37 cellular contexts compared by ENCODE assay signal in genomic region chr6:105775095-105775494, GRCh38.
"Had no signal": no experiment of that assay in that cellular context is flagged by ENCODE, and none has a peak within 500 bp of the region (broad histone marks: within the 10 kb centered on the region; RNA-seq: fewer than 3 reads in every experiment).

No MANE protein-coding gene starts in this region.

- H3K27me3 ChIP-seq: adrenal gland, body of pancreas, brain microvascular endothelial cell, breast epithelium, colonic mucosa had no signal

- FAIRE-seq: astrocyte, TTC549 had no signal

- H3K27ac ChIP-seq: adrenal gland, body of pancreas, brain microvascular endothelial cell, breast epithelium, colonic mucosa, WERI-Rb-1 had no signal

- ATAC-seq: activated CD4-positive, alpha-beta T cell treated with anti-CD3 and anti-CD28 coated beads for 36 hours; activated CD4-positive, CD25-positive, alpha-beta regulatory T cell treated with anti-CD3 and anti-CD28 coated beads, Interleukin-2, amount 50 U/mL, for 24 hours; activated CD8-positive, alpha-beta memory T cell treated with anti-CD3 and anti-CD28 coated beads, Interleukin-2, amount 10 ng/mL, durations not matched to agents 7 days and 5 days; activated CD8-positive, alpha-beta T cell treated with anti-CD3 and anti-CD28 coated beads, Interleukin-2, amount 10 ng/mL, durations not matched to agents 7 days and 5 days; activated naive CD4-positive, alpha-beta T cell treated with anti-CD3 and anti-CD28 coated beads, Interleukin-2, amount 50 U/mL, for 72 hours; body of pancreas; WTC11 had no signal

- H3K9me3 ChIP-seq: colonic mucosa had no signal

- H3K4me3 Mint-ChIP-seq: activated CD4-positive, alpha-beta memory T cell treated with anti-CD3 and anti-CD28 coated beads, Interleukin-2, amount 10 ng/mL, durations not matched to agents 7 days and 5 days; activated CD4-positive, alpha-beta T cell treated with anti-CD3 and anti-CD28 coated beads for 36 hours; activated CD4-positive, alpha-beta T cell treated with anti-CD3 and anti-CD28 coated beads, Interleukin-2, amount 10 ng/mL, durations not matched to agents 7 days and 5 days; activated CD8-positive, alpha-beta memory T cell treated with anti-CD3 and anti-CD28 coated beads, Interleukin-2, amount 10 ng/mL, durations not matched to agents 7 days and 5 days; activated CD8-positive, alpha-beta T cell treated with anti-CD3 and anti-CD28 coated beads, Interleukin-2, amount 10 ng/mL, durations not matched to agents 7 days and 5 days; activated naive CD8-positive, alpha-beta T cell treated with anti-CD3 and anti-CD28 coated beads for 36 hours; activated T-cell treated with anti-CD3 and anti-CD28 coated beads, Interleukin-2, amount 50 U/mL, for 24 hours; T-helper 1 cell treated with Interleukin-12 subunit alpha and Interleukin-12 subunit beta and Interleukin-4 antibody, amounts not matched to agents 30 μg/mL and 1 μg/mL, for 36 hours; T-helper 2 cell treated with Interferon-gamma antibody and Interleukin-4, amounts not matched to agents 5 μg/mL and 100 μg/mL, for 36 hours; WTC11 had no signal

- H3K27ac Mint-ChIP-seq: activated CD4-positive, alpha-beta memory T cell treated with anti-CD3 and anti-CD28 coated beads, Interleukin-2, amount 10 ng/mL, durations not matched to agents 7 days and 5 days; activated CD4-positive, alpha-beta T cell treated with anti-CD3 and anti-CD28 coated beads for 36 hours; activated CD4-positive, alpha-beta T cell treated with anti-CD3 and anti-CD28 coated beads, Interleukin-2, amount 10 ng/mL, durations not matched to agents 7 days and 5 days; activated CD8-positive, alpha-beta memory T cell treated with anti-CD3 and anti-CD28 coated beads, Interleukin-2, amount 10 ng/mL, durations not matched to agents 7 days and 5 days; activated CD8-positive, alpha-beta T cell treated with anti-CD3 and anti-CD28 coated beads, Interleukin-2, amount 10 ng/mL, durations not matched to agents 7 days and 5 days; activated naive CD4-positive, alpha-beta T cell treated with anti-CD3 and anti-CD28 coated beads, Interleukin-2, amount 50 U/mL, for 72 hours; activated naive CD8-positive, alpha-beta T cell treated with anti-CD3 and anti-CD28 coated beads for 36 hours; activated T-cell treated with anti-CD3 and anti-CD28 coated beads, Interleukin-2, amount 50 U/mL, for 24 hours; activated T-helper 2 cell treated with anti-CD3 and anti-CD28 coated beads, Interferon-gamma antibody, Interleukin-2, Interleukin-4, amounts not matched to agents 10 μg/mL and 5 μg/mL and 100 μg/mL, durations not matched to agents 14 hours and 24 hours and 36 hours; T-helper 1 cell treated with Interleukin-12 subunit alpha and Interleukin-12 subunit beta and Interleukin-4 antibody, amounts not matched to agents 30 μg/mL and 1 μg/mL, for 36 hours; T-helper 2 cell treated with Interferon-gamma antibody and Interleukin-4, amounts not matched to agents 5 μg/mL and 100 μg/mL, for 36 hours; WTC11 had no signal

- H3K4me3 ChIP-seq: adrenal gland, body of pancreas, breast epithelium, colonic mucosa had no signal

- H3K36me3 ChIP-seq: adrenal gland, brain microvascular endothelial cell, breast epithelium, colonic mucosa, WERI-Rb-1 had no signal

- DNase-seq: activated CD4-positive, alpha-beta memory T cell treated with anti-CD3 and anti-CD28 coated beads, Interleukin-2, amount 10 ng/mL, durations not matched to agents 7 days and 5 days; activated CD4-positive, alpha-beta T cell treated with anti-CD3 and anti-CD28 coated beads for 1 hour; activated CD4-positive, alpha-beta T cell treated with anti-CD3 and anti-CD28 coated beads for 36 hours; activated CD4-positive, alpha-beta T cell treated with anti-CD3 and anti-CD28 coated beads for 48 hours; activated CD4-positive, alpha-beta T cell treated with anti-CD3 and anti-CD28 coated beads, Interleukin-2, amount 10 ng/mL, durations not matched to agents 7 days and 5 days; activated CD4-positive, alpha-beta T cell treated with anti-CD3 and anti-CD28 coated beads, Interleukin-2, amount 50 U/mL, for 48 hours; activated CD4-positive, CD25-positive, alpha-beta regulatory T cell; activated CD8-positive, alpha-beta memory T cell treated with anti-CD3 and anti-CD28 coated beads for 24 hours; activated CD8-positive, alpha-beta memory T cell treated with anti-CD3 and anti-CD28 coated beads, Interleukin-2, amount 10 ng/mL, durations not matched to agents 7 days and 5 days; activated CD8-positive, alpha-beta memory T cell treated with anti-CD3 and anti-CD28 coated beads, Interleukin-2, amount 50 U/mL, for 48 hours; activated CD8-positive, alpha-beta T cell treated with anti-CD3 and anti-CD28 coated beads, Interleukin-2, amount 10 ng/mL, durations not matched to agents 7 days and 5 days; activated effector memory CD4-positive, alpha-beta T cell treated with Interleukin-2 at 50 U/mL for 16 hours; activated gamma-delta T cell; activated naive CD4-positive, alpha-beta T cell treated with anti-CD3 and anti-CD28 coated beads, Interleukin-2, amount 50 U/mL, for 16 hours; activated naive CD4-positive, alpha-beta T cell treated with Interleukin-2 at 50 U/mL for 16 hours; activated naive CD8-positive, alpha-beta T cell treated with anti-CD3 and anti-CD28 coated beads for 36 hours; activated T-cell treated with anti-CD3 and anti-CD28 coated beads, Interleukin-2, amount 50 U/mL, for 24 hours; activated T-cell treated with anti-CD3 and anti-CD28 coated beads, Interleukin-2, amount 50 U/mL, for 48 hours; adrenal gland; amniotic stem cell; aorta; body of pancreas; brain microvascular endothelial cell; central memory CD4-positive, alpha-beta T cell; colonic mucosa; T-helper 2 cell; T-helper 9 cell; WERI-Rb-1 had no signal

- H3K4me1 ChIP-seq: adrenal gland, body of pancreas, breast epithelium, colonic mucosa had no signal

- H3K36me3 Mint-ChIP-seq: activated naive CD8-positive, alpha-beta T cell treated with anti-CD3 and anti-CD28 coated beads for 36 hours had no signal

- H3K4me1 Mint-ChIP-seq: activated CD8-positive, alpha-beta memory T cell treated with anti-CD3 and anti-CD28 coated beads, Interleukin-2, amount 10 ng/mL, durations not matched to agents 7 days and 5 days; activated naive CD8-positive, alpha-beta T cell treated with anti-CD3 and anti-CD28 coated beads for 36 hours had no signal

- H3K27me3 Mint-ChIP-seq: activated CD4-positive, alpha-beta memory T cell treated with anti-CD3 and anti-CD28 coated beads, Interleukin-2, amount 10 ng/mL, durations not matched to agents 7 days and 5 days; activated CD4-positive, alpha-beta T cell treated with anti-CD3 and anti-CD28 coated beads for 36 hours; activated naive CD8-positive, alpha-beta T cell treated with anti-CD3 and anti-CD28 coated beads for 36 hours; activated T-cell treated with anti-CD3 and anti-CD28 coated beads, Interleukin-2, amount 50 U/mL, for 24 hours had no signal
